Comparison of ENCODE assay signal across 8 cellular contexts in genomic region chr19:55675661-55676354, GRCh38. TPM values are rescaled to one million over a fixed set of nuclear protein-coding genes. Genes with fewer than 3 reads are reported as not detected.
DNase-seq lines count a peak whose midpoint lies in the region; TF ChIP-seq lines count a peak whose summit lies in the region.

No MANE protein-coding gene starts in this region.

- WGBS in esophagus muscularis mucosa = 18% methylated on average over 16 of the region's 16 CpGs

- H3K27me3 Mint-ChIP-seq in progenitor cell of endocrine pancreas = no peaks in the 10 kb centered on the region

- peak overlapping the region; percentile 94 for H3K27ac Mint-ChIP-seq in progenitor cell of endocrine pancreas

- H3K4me1 ChIP-seq in esophagus muscularis mucosa = peaks cover 33 to 80% (median 62%) of the 10 kb centered on the region in 4 donors

- DNase-seq in RWPE1 (ENCODE audit: low spot score) = no peak
- DNase-seq in esophagus muscularis mucosa (ENCODE audit: extremely low spot score) = no peak
- no peak for DNase-seq in progenitor cell of endocrine pancreas (ENCODE audit: low spot score, unreplicated experiment)
- DNase-seq in pons (ENCODE audit: low spot score) = no peak
- DNase-seq in iPS-NIHi11 (ENCODE audit: low spot score) = no peak
- DNase-seq in NCI-H774 (lab: John Stamatoyannopoulos, UW) = no peak
- DNase-seq in stimulated activated CD8-positive, alpha-beta memory T cell treated with anti-CD3 and anti-CD28 coated beads, Interleukin-4, amount 100 ng/mL, for 48 hours = no peak

- H3K27ac ChIP-seq in RWPE1 (peak overlapping the region; percentile 86), esophagus muscularis mucosa (replicated peaks in 1 of 4) (peak overlapping the region; percentile 85 to 96 (median 88))

- peak overlapping the region; percentile 95 for H3K4me3 Mint-ChIP-seq in progenitor cell of endocrine pancreas (ENCODE audit: low read depth)

- no peak for TF ChIP-seq CTCF in RWPE1 (conservative IDR thresholded peaks at IDR 0.05; ENCODE audit: low read depth)
- no peak for TF ChIP-seq CTCF in esophagus muscularis mucosa (IDR thresholded peaks at IDR 0.05)
- TF ChIP-seq CTCF in progenitor cell of endocrine pancreas (IDR thresholded peaks at IDR 0.05; ENCODE audit: unreplicated experiment) = no peak

- no peaks in the 10 kb centered on the region for H3K9me3 Mint-ChIP-seq in progenitor cell of endocrine pancreas (ENCODE audit: low read depth)

- intact Hi-C loops in esophagus muscularis mucosa (cut with DNase I) = no loop called here

- H3K36me3 Mint-ChIP-seq in progenitor cell of endocrine pancreas (ENCODE audit: insufficient read depth) = peaks cover 14% of the 10 kb centered on the region

- TF ChIP-seq POLR2A in esophagus muscularis mucosa (IDR thresholded peaks at IDR 0.05; ENCODE audit: low read depth) = no peak

- CTCF ChIA-PET in RWPE1 (lab: Yijun Ruan, JAX) = interaction anchor here (0.7 kb wide), 1 partner anchor 23 kb away, joined by 3 read pairs; no protein-coding TSS in a partner anchor

- H3K9me3 ChIP-seq in esophagus muscularis mucosa = no peaks in the 10 kb centered on the region

- H3K4me1 Mint-ChIP-seq in progenitor cell of endocrine pancreas (ENCODE audit: low read depth) = peaks cover 27% of the 10 kb centered on the region

- H3K27me3 ChIP-seq in esophagus muscularis mucosa = no peaks in the 10 kb centered on the region

- POLR2A ChIA-PET in RWPE1 (lab: Yijun Ruan, JAX; ENCODE audit: low non-redundant PET) = no interaction called here

- TF ChIP-seq EP300 in esophagus muscularis mucosa (IDR thresholded peaks at IDR 0.05) = no peak

- H3K36me3 ChIP-seq in esophagus muscularis mucosa = peaks cover 22 to 65% (median 55%) of the 10 kb centered on the region in 4 donors

- peak overlapping the region; percentile 84 for H3K4me3 ChIP-seq in GM08714 (ENCODE audit: low read length)
- H3K4me3 ChIP-seq in esophagus muscularis mucosa = peak overlapping the region; percentile 73 to 100 (median 94)

RNA-seq across cellular contexts. Expression of gene EPN1, which starts 0.8 kb away (rescaled TPM):
- total RNA-seq in esophagus muscularis mucosa = 100 to 1,000 TPM in 2 of 4 donors, 10 to 100 TPM in 2; 30.7 to 176 (median 104) TPM
- total RNA-seq in progenitor cell of endocrine pancreas = 115 and 118 TPM in 2 replicates

RNA-seq across cellular contexts. Expression of gene U2AF2, which starts 21.0 kb away (rescaled TPM):
- total RNA-seq in esophagus muscularis mucosa (100 to 1,000 TPM in 2 of 4 donors, 10 to 100 TPM in 2; 80.4 to 122 (median 104) TPM), progenitor cell of endocrine pancreas (275 and 281 TPM in 2 replicates)

RNA-seq across cellular contexts. Expression of gene CCDC106, which starts 27.8 kb away (rescaled TPM):
- total RNA-seq in esophagus muscularis mucosa (10 to 100 TPM in 3 of 4 donors, 1 to 10 TPM in 1; 9.4 to 22.0 (median 19.2) TPM), progenitor cell of endocrine pancreas (23.0 and 23.9 TPM in 2 replicates)

RNA-seq across cellular contexts. Expression of gene ZNF581, which starts 32.4 kb away (rescaled TPM):
- total RNA-seq in esophagus muscularis mucosa = 10 to 100 TPM; 13.3 to 26.6 (median 18.2) TPM
- total RNA-seq in progenitor cell of endocrine pancreas = 38.8 and 40.1 TPM in 2 replicates

RNA-seq across cellular contexts. Expression of gene ZNF580, which starts 35.0 kb away (rescaled TPM):
- total RNA-seq in esophagus muscularis mucosa = 10 to 100 TPM; 38.3 to 66.8 (median 43.1) TPM
- 45.9 and 46.2 TPM in 2 replicates for total RNA-seq in progenitor cell of endocrine pancreas
